In the genomic region with DNA sequence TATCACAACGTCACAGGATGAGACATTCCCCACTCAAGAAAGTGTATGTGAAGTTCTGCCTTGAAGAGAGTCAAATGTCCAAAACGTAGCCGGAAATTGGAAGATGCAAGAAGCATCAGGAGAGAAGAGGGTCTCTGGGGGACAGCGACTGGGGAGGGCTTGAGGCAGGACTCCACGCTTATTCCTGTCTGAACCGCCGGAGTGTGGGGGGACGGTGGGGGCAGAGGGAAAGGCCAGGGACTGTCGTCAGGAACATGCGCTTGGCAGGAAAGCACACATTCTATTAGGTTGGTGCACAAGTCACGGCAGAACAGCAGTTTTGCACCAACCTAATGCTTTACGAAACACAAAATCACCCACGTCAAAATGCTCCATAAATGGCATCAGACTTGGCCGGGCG, we compare ENCODE assay signal across 24 cellular contexts.
"Had no signal": no experiment of that assay in that cellular context is flagged by ENCODE, and none has a peak within 500 bp of the region (broad histone marks: within the 10 kb centered on the region; RNA-seq: fewer than 3 reads in every experiment).

No MANE protein-coding gene starts in this region.

- H3K4me3 Mint-ChIP-seq: activated CD4-positive, alpha-beta memory T cell treated with anti-CD3 and anti-CD28 coated beads for 36 hours; activated CD4-positive, alpha-beta T cell treated with anti-CD3 and anti-CD28 coated beads, Interleukin-2, amount 10 ng/mL, durations not matched to agents 7 days and 5 days; activated naive CD4-positive, alpha-beta T cell treated with anti-CD3 and anti-CD28 coated beads for 36 hours; activated naive CD8-positive, alpha-beta T cell treated with anti-CD3 and anti-CD28 coated beads, Interleukin-2, amount 10 ng/mL, durations not matched to agents 7 days and 5 days had no signal

- H3K9me3 ChIP-seq: breast epithelium, MG63 had no signal

- H3K27ac Mint-ChIP-seq: activated CD4-positive, alpha-beta memory T cell treated with anti-CD3 and anti-CD28 coated beads for 36 hours; activated CD4-positive, alpha-beta T cell treated with anti-CD3 and anti-CD28 coated beads, Interleukin-2, amount 10 ng/mL, durations not matched to agents 7 days and 5 days; activated naive CD4-positive, alpha-beta T cell treated with anti-CD3 and anti-CD28 coated beads for 36 hours; activated naive CD8-positive, alpha-beta T cell treated with anti-CD3 and anti-CD28 coated beads, Interleukin-2, amount 10 ng/mL, durations not matched to agents 7 days and 5 days had no signal

- DNase-seq: activated CD4-positive, alpha-beta memory T cell treated with anti-CD3 and anti-CD28 coated beads for 36 hours; activated CD4-positive, alpha-beta T cell treated with anti-CD3 and anti-CD28 coated beads, Interleukin-2, amount 10 ng/mL, durations not matched to agents 7 days and 5 days; activated CD4-positive, CD25-positive, alpha-beta regulatory T cell; activated CD8-positive, alpha-beta memory T cell treated with anti-CD3 and anti-CD28 coated beads, Interleukin-2, amount 50 U/mL, for 48 hours; activated naive CD4-positive, alpha-beta T cell treated with anti-CD3 and anti-CD28 coated beads for 36 hours; activated naive CD8-positive, alpha-beta T cell treated with anti-CD3 and anti-CD28 coated beads, Interleukin-2, amount 10 ng/mL, durations not matched to agents 7 days and 5 days; activated T-cell treated with anti-CD3 and anti-CD28 coated beads, Interleukin-2, amount 50 U/mL, for 1 hour; aorta; central memory CD4-positive, alpha-beta T cell; MG63; NCI-H1092 treated with DMSO at 0.1 percent for 48 hours; NCI-H1417 treated with DMSO at 0.1 percent for 48 hours; NCI-H1694; NCI-H2029; NCI-H2107; NCI-H2171 treated with DMSO at 0.1 percent for 48 hours; NCI-H226; NCI-H526; NCI-H82; OCI-M1; RPMI8226; T-cell had no signal

- H3K9me3 Mint-ChIP-seq: T-cell had no signal

- H3K27me3 Mint-ChIP-seq: activated CD4-positive, alpha-beta memory T cell treated with anti-CD3 and anti-CD28 coated beads for 36 hours; activated CD4-positive, alpha-beta T cell treated with anti-CD3 and anti-CD28 coated beads, Interleukin-2, amount 10 ng/mL, durations not matched to agents 7 days and 5 days; T-cell had no signal

- H3K36me3 Mint-ChIP-seq: activated CD4-positive, alpha-beta memory T cell treated with anti-CD3 and anti-CD28 coated beads for 36 hours; T-cell had no signal

- ATAC-seq: Panc1, T-cell had no signal
